In genomic region chr2:33437297-33437696, GRCh38 we compare ENCODE assay signal across 13 cellular contexts. TPM values are rescaled to one million over a fixed set of nuclear protein-coding genes. Genes with fewer than 3 reads are reported as not detected.
DNase-seq lines count a peak whose midpoint lies in the region; ATAC-seq, FAIRE-seq and TF ChIP-seq lines count a peak whose summit lies in the region.
"Had no signal": no experiment of that assay in that cellular context is flagged by ENCODE, and none has a peak within 500 bp of the region (broad histone marks: within the 10 kb centered on the region; RNA-seq: fewer than 3 reads in every experiment).

No MANE protein-coding gene starts in this region.

- ATAC-seq in K562: peak; percentile 69
- ATAC-seq in naive thymus-derived CD4-positive, alpha-beta T cell: no peak

- CTCF ChIA-PET in AG04450 (lab: Charles Lee) (interaction anchor here (2.0 kb wide), 1 partner anchor 42 kb away, joined by 11 read pairs; no protein-coding TSS in a partner anchor), K562 (lab: Yijun Ruan, JAX; ENCODE audit: low intra/inter-chr PET ratio) (no interaction called here)
- CTCF ChIA-PET in naive thymus-derived CD4-positive, alpha-beta T cell (lab: Charles Lee): no interaction called here

- no peaks in the 10 kb centered on the region for H3K9me3 ChIP-seq in AG04450 (ENCODE audit: control insufficient read depth, insufficient read depth, low read length)
- H3K9me3 ChIP-seq in K562 (replicated peaks; ENCODE audit: control insufficient read depth, insufficient read depth, low read depth, low read length): no peaks in the 10 kb centered on the region
- no peaks in the 10 kb centered on the region for H3K9me3 ChIP-seq in naive thymus-derived CD4-positive, alpha-beta T cell (ENCODE audit: control insufficient read depth in 2 of 3, low read length in 3 of 3)
- H3K9me3 ChIP-seq: BLaER1 treated with 17β-estradiol and CSF1 and Interleukin-3, amounts not matched to agents 10 nM and 100 nM had no signal

- H3K36me3 Mint-ChIP-seq in naive thymus-derived CD4-positive, alpha-beta T cell: no peaks in the 10 kb centered on the region

- peak; percentile 23 for FAIRE-seq in K562 (lab: Jason Lieb, UNC)

- H2AFZ ChIP-seq in K562 (ENCODE audit: low read depth, low read length): peak overlapping the region; percentile 15; the same call in 1 of the 2 replicates

- H3K9me3 Mint-ChIP-seq in naive thymus-derived CD4-positive, alpha-beta T cell: no peaks in the 10 kb centered on the region

- H3K4me1 Mint-ChIP-seq in naive thymus-derived CD4-positive, alpha-beta T cell: no peaks in the 10 kb centered on the region

- no peaks in the 10 kb centered on the region for H3K36me3 ChIP-seq in K562 (ENCODE audit: control insufficient read depth, insufficient read depth, low read length)
- no peaks in the 10 kb centered on the region for H3K36me3 ChIP-seq in naive thymus-derived CD4-positive, alpha-beta T cell (ENCODE audit: control insufficient read depth in 2 of 3, insufficient read depth in 3 of 3, low read length in 3 of 3)
- H3K36me3 ChIP-seq: BLaER1 treated with 17β-estradiol and CSF1 and Interleukin-3, amounts not matched to agents 10 nM and 100 nM had no signal

- H3K4me3 Mint-ChIP-seq in naive thymus-derived CD4-positive, alpha-beta T cell: no peak overlapping the region

- TF ChIP-seq EP300 in K562 (IDR thresholded peaks at IDR 0.05; ENCODE audit: low read length): peak; percentile 22; the same call in 1 of the 2 replicates

- no peaks in the 10 kb centered on the region for H3K27me3 ChIP-seq in AG04450 (ENCODE audit: control insufficient read depth, insufficient read depth, low read length)
- H3K27me3 ChIP-seq in K562 (ENCODE audit: control insufficient read depth in 2 of 2, insufficient read depth in 2 of 2, low read length in 2 of 2): no peaks in the 10 kb centered on the region
- H3K27me3 ChIP-seq in naive thymus-derived CD4-positive, alpha-beta T cell (ENCODE audit: control insufficient read depth in 2 of 2, insufficient read depth in 2 of 2, low read length in 2 of 2): no peaks in the 10 kb centered on the region
- H3K27me3 ChIP-seq: BLaER1 treated with 17β-estradiol and CSF1 and Interleukin-3, amounts not matched to agents 10 nM and 100 nM had no signal

- H3K79me2 ChIP-seq in K562 (ENCODE audit: control insufficient read depth, insufficient read depth, low read length): no peaks in the 10 kb centered on the region

- POLR2A ChIA-PET in AG04450 (lab: Yijun Ruan, JAX): interaction anchor here (0.6 to 1.2 kb wide), 4 partner anchors 25 to 740 kb away, joined by 3 to 6 read pairs (median 4); partner anchors contain the start of gene RASGRP3
- POLR2A ChIA-PET in K562 (lab: Yijun Ruan, JAX): no interaction called here
- POLR2A ChIA-PET in naive thymus-derived CD4-positive, alpha-beta T cell (lab: Charles Lee): no interaction called here

- H3K4me3 ChIP-seq in AG04450 (ENCODE audit: low read depth, low read length) (no peak overlapping the region), K562 (no peak overlapping the region)
- H3K4me3 ChIP-seq in naive thymus-derived CD4-positive, alpha-beta T cell (ENCODE audit: low read length): no peak overlapping the region
- H3K4me3 ChIP-seq: BLaER1 treated with 17β-estradiol and CSF1 and Interleukin-3, amounts not matched to agents 10 nM and 100 nM had no signal

- H3K27me3 Mint-ChIP-seq in naive thymus-derived CD4-positive, alpha-beta T cell: peaks cover 0 to 26% (median 20%) of the 10 kb centered on the region in 5 donors

- BruUV-seq in K562 (replicated peaks; lab: Mats Ljungman, UMichigan): no TSS peak

- in situ Hi-C loops in K562 (cut with MboI): no loop called here

- WGBS in K562 (ENCODE audit: insufficient coverage, low coverage, missing lambda C conversion rate): 0% methylated on average over 4 of the region's 4 CpGs

- TF ChIP-seq RAD21 in K562 (CRISPR knock-in tag; conservative IDR thresholded peaks at IDR 0.05 in 1 of 2, IDR thresholded peaks at IDR 0.05 in 1 of 2): no peak

- no peaks in the 10 kb centered on the region for H3K9me1 ChIP-seq in K562 (ENCODE audit: control insufficient read depth, insufficient read depth, low read length)

- no peak overlapping the region for H3K4me2 ChIP-seq in K562 (ENCODE audit: insufficient read depth, low read length)
- H3K4me2 ChIP-seq: BLaER1 treated with 17β-estradiol and CSF1 and Interleukin-3, amounts not matched to agents 10 nM and 100 nM had no signal

- DNase-seq in AG04450 (ENCODE audit: low read depth, low spot score) (peak; percentile 85), HT1080 (ENCODE audit: low read depth) (peak; percentile 71), K562 (ENCODE audit: extremely low read depth in 1 of 4, low spot score in 3 of 4) (peak in 3 of 4 experiments; percentile 13 to 60 (median 40)), kidney tubule cell (ENCODE audit: low spot score) (peak; percentile 61), DMS79 treated with DMSO at 0.1 percent for 48 hours (lab: John Stamatoyannopoulos, UW) (no peak)
- no peak for DNase-seq in stimulated activated naive CD4-positive, alpha-beta T cell (lab: John Stamatoyannopoulos, UW)
- DNase-seq in activated effector memory CD4-positive, alpha-beta T cell treated with anti-CD3 and anti-CD28 coated beads, Interleukin-2, amount 50 U/mL, for 16 hours: no peak
- no peak for DNase-seq in naive thymus-derived CD4-positive, alpha-beta T cell
- DNase-seq: activated CD4-positive, alpha-beta T cell treated with anti-CD3 and anti-CD28 coated beads, Interleukin-2, amount 50 U/mL, for 4 hours; KG1; NCI-H2171 treated with DMSO at 0.1 percent for 48 hours; stimulated activated naive CD4-positive, alpha-beta T cell treated with Interleukin-2 at 50 U/mL for 16 hours had no signal

- H3K27ac Mint-ChIP-seq in naive thymus-derived CD4-positive, alpha-beta T cell: no peak overlapping the region

- H4K20me1 ChIP-seq in K562 (replicated peaks; ENCODE audit: control insufficient read depth, insufficient read depth, low read length): no peaks in the 10 kb centered on the region
- H4K20me1 ChIP-seq: BLaER1 treated with 17β-estradiol and CSF1 and Interleukin-3, amounts not matched to agents 10 nM and 100 nM had no signal

- H3K27ac ChIP-seq in AG04450 (ENCODE audit: low read depth, low read length): no peak overlapping the region
- H3K27ac ChIP-seq in K562 (ENCODE audit: extremely low read depth, low read depth, low read length): 0 out of 3 replicates have a peak overlapping the region, but pooled peaks have one; percentile 53
- no peak overlapping the region for H3K27ac ChIP-seq in naive thymus-derived CD4-positive, alpha-beta T cell (ENCODE audit: low read depth, low read length)
- H3K27ac ChIP-seq: BLaER1 treated with 17β-estradiol and CSF1 and Interleukin-3, amounts not matched to agents 10 nM and 100 nM had no signal

- H3K9ac ChIP-seq in K562 (ENCODE audit: insufficient read depth in 1 of 2, low read depth in 2 of 2, low read length in 2 of 2): 0 out of 4 replicates have a peak overlapping the region, but pooled peaks of 1 of the 2 experiments have one; percentile 10
- H3K9ac ChIP-seq: BLaER1 treated with 17β-estradiol and CSF1 and Interleukin-3, amounts not matched to agents 10 nM and 100 nM had no signal

- H3K4me1 ChIP-seq in K562 (replicated peaks in 1 of 2; ENCODE audit: control insufficient read depth in 2 of 2, insufficient read depth in 2 of 2, low read length in 2 of 2): peaks cover 0 to 7% of the 10 kb centered on the region in 2 experiments; a peak in 2 of 5 replicates
- H3K4me1 ChIP-seq in naive thymus-derived CD4-positive, alpha-beta T cell (ENCODE audit: control insufficient read depth in 2 of 2, insufficient read depth in 2 of 2, low read length in 2 of 2): no peaks in the 10 kb centered on the region
- H3K4me1 ChIP-seq: BLaER1 treated with 17β-estradiol and CSF1 and Interleukin-3, amounts not matched to agents 10 nM and 100 nM had no signal

- intact Hi-C loops in K562 (cut with micrococcal nuclease): no loop called here
- intact Hi-C loops in naive thymus-derived CD4-positive, alpha-beta T cell (cut with micrococcal nuclease): no loop called here

- no peak for TF ChIP-seq CTCF in AG04450 (IDR thresholded peaks at IDR 0.05; ENCODE audit: low read depth, low read length)
- no peak for TF ChIP-seq CTCF in K562 (IDR thresholded peaks at IDR 0.05 in 2 of 3, conservative IDR thresholded peaks at IDR 0.05 in 1 of 3; ENCODE audit: insufficient read depth in 2 of 3, low read depth in 1 of 3, low read length in 3 of 3)

- TF ChIP-seq POLR2A in K562 (conservative IDR thresholded peaks at IDR 0.05): no peak

TF ChIP-seq in K562, 482 proteins besides CTCF, POLR2A, EP300 and RAD21 (continues in another document):
- no peak for TF ChIP-seq YBX1 (IDR thresholded peaks at IDR 0.05)
- 0 out of 2 replicates have a peak, but pooled peaks have one; percentile 49 for TF ChIP-seq SMARCC2 (IDR thresholded peaks at IDR 0.05; ENCODE audit: low read depth)

RNA-seq across cellular contexts. Expression of gene RASGRP3, which starts 39.2 kb away (rescaled TPM):
- 1.1 and 1.4 TPM in 2 replicates for polyA plus RNA-seq in AG04450 (2011; rRNA removed)
- polyA minus RNA-seq in AG04450 (2011; rRNA and poly(A)+ RNA removed): 0.83 and 2.5 TPM in 2 replicates
- total RNA-seq in HT1080 (2014; rRNA removed; shearing (Covaris generic)): 0.84 and 2.1 TPM in 2 replicates
- 0.01 TPM in 2 replicates for polyA plus RNA-seq in HT1080 (2015; cell fraction: cytosol; rRNA removed)
- 0.09 and 0.13 TPM in 2 replicates for polyA plus RNA-seq in HT1080 (2015; cell fraction: nucleus; rRNA removed)
- total RNA-seq in K562 (2011; cell fraction: chromatin; rRNA removed; ENCODE audit: low replicate concordance): 0.39 and 1.3 TPM in 2 replicates
- total RNA-seq in K562 (2011; cell fraction: nucleolus; rRNA removed): 0.53 and 1.2 TPM in 2 replicates
- total RNA-seq in K562 (2011; cell fraction: nucleoplasm; rRNA removed): 0.51 and 0.76 TPM in 2 replicates
- 0.18 and 0.24 TPM in 2 replicates for total RNA-seq in K562 (2014; rRNA removed)
- total RNA-seq in K562 (2014; rRNA removed; fragmentation: Illumina TruSeq; extraction: Trizol): 0.76 and 1.6 TPM in 2 replicates
- total RNA-seq in K562 (2015; rRNA removed; fragmentation: Illumina TruSeq; extraction: Trizol): 0.91 and 1.3 TPM in 2 replicates
- 1.1 and 1.2 TPM in 2 replicates for total RNA-seq in K562 (2021)
- 0.73 and 1.7 TPM in 2 replicates for polyA plus RNA-seq in K562 (2011; rRNA removed)
- 0.67 and 0.80 TPM in 2 replicates for polyA plus RNA-seq in K562 (2011; cell fraction: cytosol; rRNA removed)
- polyA plus RNA-seq in K562 (2011; cell fraction: nucleus; rRNA removed): 0.79 and 0.95 TPM in 2 replicates
- polyA plus RNA-seq in K562 (2012): 0.44 and 6.6 TPM in 2 replicates
- 1.2 and 1.4 TPM in 2 replicates for polyA plus RNA-seq in K562 (2014; fragmentation: Illumina TruSeq; extraction: Trizol)
- polyA plus RNA-seq in K562 (2014; fragmentation: Nextera tagmentation; extraction: Ambion mirVana): 1 to 10 TPM; 1.6 TPM
- polyA plus RNA-seq in K562 (2014; rRNA removed): 1.2 and 1.5 TPM in 2 replicates
- 0.72 and 1.5 TPM in 2 replicates for polyA minus RNA-seq in K562 (2011; rRNA and poly(A)+ RNA removed)
- not detected in 2 replicates for polyA minus RNA-seq in K562 (2011; cell fraction: cytosol; rRNA and poly(A)+ RNA removed)
- polyA minus RNA-seq in K562 (2011; cell fraction: nucleus; rRNA and poly(A)+ RNA removed): 0.44 and 0.54 TPM in 2 replicates
- total RNA-seq in naive thymus-derived CD4-positive, alpha-beta T cell: 10 to 100 TPM in 2 of 5 experiments, 1 to 10 TPM in 3; 1.4 to 14.2 (median 7.1) TPM
- polyA plus RNA-seq in naive thymus-derived CD4-positive, alpha-beta T cell: 1 to 10 TPM; 2.5 to 3.1 TPM

Comparison
In these comparisons a context has a peak if more than half of its experiments do, and no peak if none do; other contexts are left out.
1. DNase-seq: peak in AG04450 (single experiment), HT1080 (single experiment), K562 (3 of 4) and kidney tubule cell (single experiment); none in stimulated activated naive CD4-positive, alpha-beta T cell (0 of 6), DMS79 treated with DMSO at 0.1 percent for 48 hours (single experiment), activated effector memory CD4-positive, alpha-beta T cell treated with anti-CD3 and anti-CD28 coated beads, Interleukin-2, amount 50 U/mL, for 16 hours (single experiment) and naive thymus-derived CD4-positive, alpha-beta T cell (0 of 9).